In genomic region chr3:38138347-38139190, GRCh38 we compare ENCODE assay signal across 8 cellular contexts. TPM values are rescaled to one million over a fixed set of nuclear protein-coding genes. Genes with fewer than 3 reads are reported as not detected.
DNase-seq lines count a peak whose midpoint lies in the region; ATAC-seq and TF ChIP-seq lines count a peak whose summit lies in the region.

TSS of gene MYD88 (plus strand) at chr3:38138661. CDS start at chr3:38138701, 40 bp downstream.

- H3K9me3 Mint-ChIP-seq in endodermal cell = no peaks in the 10 kb centered on the region

- H3K4me3 Mint-ChIP-seq in endodermal cell = peak within 1 kb of the TSS; percentile 85

- no peaks in the 10 kb centered on the region for H3K27me3 Mint-ChIP-seq in endodermal cell (ENCODE audit: insufficient read depth)

- H3K9ac ChIP-seq in NT2/D1 (ENCODE audit: insufficient read length, low read depth) = peak within 1 kb of the TSS; percentile 95
- H3K9ac ChIP-seq in endodermal cell (ENCODE audit: extremely low read depth, low read length, poor library complexity, severe bottlenecking) = peak within 1 kb of the TSS; percentile 62

- H3K27ac ChIP-seq in endodermal cell (ENCODE audit: low read depth, low read length) = peak within 1 kb of the TSS; percentile 76
- peak within 1 kb of the TSS; percentile 84 for H3K27ac ChIP-seq in mesodermal cell (ENCODE audit: low read depth, low read length, severe bottlenecking)

- 8 to 10% methylated on average over 35 to 65 of the region's 65 CpGs for WGBS in endodermal cell (ENCODE audit: insufficient coverage in 1 of 2, insufficient read length in 1 of 2), 2 experiments
- WGBS in mesodermal cell (ENCODE audit: insufficient coverage in 2 of 2), 2 experiments = 6 to 7% methylated on average over 53 to 63 of the region's 65 CpGs

- DNase-seq in NCI-H1105 treated with DMSO at 0.1 percent for 48 hours (lab: John Stamatoyannopoulos, UW) = peak; percentile 31
- DNase-seq in NCI-H1105 (lab: John Stamatoyannopoulos, UW) = no peak
- peak; percentile 36 for DNase-seq in NT2/D1 (ENCODE audit: low read depth, low spot score)
- peak; percentile 48 for DNase-seq in activated CD8-positive, alpha-beta memory T cell treated with anti-CD3 and anti-CD28 coated beads, Interleukin-2, amount 50 U/mL, for 1 hour (ENCODE audit: extremely low read depth)
- peak; percentile 91 for DNase-seq in endodermal cell
- DNase-seq in stimulated activated CD8-positive, alpha-beta memory T cell treated with anti-CD3 and anti-CD28 coated beads, Interleukin-15, amount 100 ng/mL, for 4 hours (ENCODE audit: low read depth in 2 of 2) = peak; percentile 79

- H3K36me3 Mint-ChIP-seq in endodermal cell (ENCODE audit: low read depth) = peaks cover 24% of the 10 kb centered on the region

- H3K4me1 ChIP-seq in NT2/D1 (ENCODE audit: insufficient read depth, insufficient read length) = peaks cover 14% of the 10 kb centered on the region
- H3K4me1 ChIP-seq in endodermal cell (ENCODE audit: control insufficient read depth, insufficient read depth, low read length) = peaks cover 9% of the 10 kb centered on the region
- H3K4me1 ChIP-seq in mesodermal cell (ENCODE audit: control insufficient read depth, insufficient read depth, low read length, poor library complexity, severe bottlenecking) = peaks cover 10% of the 10 kb centered on the region

- peaks cover 31% of the 10 kb centered on the region for H3K4me1 Mint-ChIP-seq in endodermal cell

- TF ChIP-seq CTCF in endodermal cell (conservative IDR thresholded peaks at IDR 0.05) = no peak

- peaks cover 37% of the 10 kb centered on the region for H3K36me3 ChIP-seq in NT2/D1 (ENCODE audit: insufficient read depth, insufficient read length, low read length)
- peaks cover 27% of the 10 kb centered on the region for H3K36me3 ChIP-seq in endodermal cell (ENCODE audit: control insufficient read depth, insufficient read depth, low read length)
- peaks cover 24% of the 10 kb centered on the region for H3K36me3 ChIP-seq in mesodermal cell (ENCODE audit: control insufficient read depth, insufficient read depth, low read length)

- H3K4me3 ChIP-seq in NT2/D1 (ENCODE audit: insufficient read length, low read depth) (peak within 1 kb of the TSS; percentile 82), endodermal cell (ENCODE audit: low read length) (peak within 1 kb of the TSS; percentile 88), mesodermal cell (ENCODE audit: extremely low read depth, insufficient read depth, low read length, poor library complexity, severe bottlenecking) (peak within 1 kb of the TSS; percentile 79)

- H3K27ac Mint-ChIP-seq in endodermal cell = peak within 1 kb of the TSS; percentile 92

- H3K27me3 ChIP-seq in NT2/D1 (ENCODE audit: insufficient read depth, insufficient read length) = peaks cover 27% of the 10 kb centered on the region
- H3K27me3 ChIP-seq in endodermal cell (ENCODE audit: control insufficient read depth, insufficient read depth, low read length, poor library complexity, severe bottlenecking) = no peaks in the 10 kb centered on the region

- peak; percentile 37 for ATAC-seq in HG02981 (IDR thresholded peaks at IDR 0.05; ENCODE audit: unreplicated experiment)

- H3K9me3 ChIP-seq in NT2/D1 (ENCODE audit: insufficient read depth, low read length) (no peaks in the 10 kb centered on the region), endodermal cell (ENCODE audit: control insufficient read depth, low read length) (no peaks in the 10 kb centered on the region), mesodermal cell (ENCODE audit: control insufficient read depth, low read length) (no peaks in the 10 kb centered on the region)

RNA-seq across cellular contexts. Expression of gene MYD88, which starts in this region (rescaled TPM):
- 10 to 100 TPM; 16.2 to 18.8 TPM for total RNA-seq in endodermal cell
- 21.5 TPM for polyA plus RNA-seq in endodermal cell (2013, experiment 1 of 2)
- polyA plus RNA-seq in endodermal cell (2013, experiment 2 of 2) = 22.1 TPM
- 18.4 TPM for polyA plus RNA-seq in mesodermal cell (2013, experiment 1 of 2)
- polyA plus RNA-seq in mesodermal cell (2013, experiment 2 of 2) = 17.8 TPM
